Comparison of ENCODE assay signal across 18 cellular contexts in genomic region chr2:12617366-12617765, GRCh38.
"Had no signal": no experiment of that assay in that cellular context is flagged by ENCODE, and none has a peak within 500 bp of the region (broad histone marks: within the 10 kb centered on the region; RNA-seq: fewer than 3 reads in every experiment).

No MANE protein-coding gene starts in this region.

- H3K27ac Mint-ChIP-seq: activated CD4-positive, alpha-beta T cell treated with anti-CD3 and anti-CD28 coated beads, Interleukin-2, amount 10 ng/mL, durations not matched to agents 7 days and 5 days; activated CD8-positive, alpha-beta T cell treated with anti-CD3 and anti-CD28 coated beads, Interleukin-2, amount 10 ng/mL, durations not matched to agents 7 days and 5 days; activated naive CD8-positive, alpha-beta T cell treated with anti-CD3 and anti-CD28 coated beads, Interleukin-2, amount 10 ng/mL, durations not matched to agents 7 days and 5 days; activated T-cell treated with anti-CD3 and anti-CD28 coated beads, Interleukin-2, amount 50 U/mL, for 24 hours; activated T-helper 2 cell treated with anti-CD3 and anti-CD28 coated beads, Interferon-gamma antibody, Interleukin-2, Interleukin-4, amounts not matched to agents 10 μg/mL and 5 μg/mL and 100 μg/mL, durations not matched to agents 14 hours and 24 hours and 36 hours; dendritic cell treated with granulocyte-macrophage colony-stimulating factor and Interleukin-4, amounts not matched to agents 40 ng/mL and 50 ng/mL, for 4 days; mesothelial cell of epicardium; nephron progenitor cell; stimulated activated naive B cell treated with anti-CD40 and anti-IgM and Interleukin-4, amounts not matched to agents 10 μg/mL and 1 μg/mL and 100 μg/mL, for 72 hours had no signal

- H3K4me3 Mint-ChIP-seq: activated CD4-positive, alpha-beta T cell treated with anti-CD3 and anti-CD28 coated beads, Interleukin-2, amount 10 ng/mL, durations not matched to agents 7 days and 5 days; activated CD8-positive, alpha-beta T cell treated with anti-CD3 and anti-CD28 coated beads, Interleukin-2, amount 10 ng/mL, durations not matched to agents 7 days and 5 days; activated naive CD8-positive, alpha-beta T cell treated with anti-CD3 and anti-CD28 coated beads, Interleukin-2, amount 10 ng/mL, durations not matched to agents 7 days and 5 days; activated T-cell treated with anti-CD3 and anti-CD28 coated beads, Interleukin-2, amount 50 U/mL, for 24 hours; dendritic cell treated with granulocyte-macrophage colony-stimulating factor and Interleukin-4, amounts not matched to agents 40 ng/mL and 50 ng/mL, for 4 days; mesothelial cell of epicardium; nephron progenitor cell; stimulated activated naive B cell treated with anti-CD40 and anti-IgM and Interleukin-4, amounts not matched to agents 10 μg/mL and 1 μg/mL and 100 μg/mL, for 72 hours had no signal

- DNase-seq: activated CD4-positive, alpha-beta T cell treated with anti-CD3 and anti-CD28 coated beads, Interleukin-2, amount 10 ng/mL, durations not matched to agents 7 days and 5 days; activated CD8-positive, alpha-beta T cell treated with anti-CD3 and anti-CD28 coated beads, Interleukin-2, amount 10 ng/mL, durations not matched to agents 7 days and 5 days; activated naive CD4-positive, alpha-beta T cell treated with Interleukin-2 at 50 U/mL for 16 hours; activated naive CD8-positive, alpha-beta T cell treated with anti-CD3 and anti-CD28 coated beads, Interleukin-2, amount 10 ng/mL, durations not matched to agents 7 days and 5 days; activated T-cell treated with anti-CD3 and anti-CD28 coated beads, Interleukin-2, amount 50 U/mL, for 24 hours; amygdala; effector memory CD4-positive, alpha-beta T cell; left colon; nephron progenitor cell; nucleus accumbens; sigmoid colon; stimulated activated CD4-positive, alpha-beta T cell treated with anti-CD3 and anti-CD28 coated beads, Interleukin-4, amount 100 ng/mL, for 4 hours; stimulated activated naive B cell treated with anti-CD40 and anti-IgM and Interleukin-4, amounts not matched to agents 10 μg/mL and 1 μg/mL and 100 μg/mL, for 72 hours; T1000; upper lobe of left lung had no signal

- ATAC-seq: activated CD8-positive, alpha-beta T cell treated with anti-CD3 and anti-CD28 coated beads, Interleukin-2, amount 10 ng/mL, durations not matched to agents 7 days and 5 days; left colon had no signal

- H3K27me3 Mint-ChIP-seq: activated CD4-positive, alpha-beta T cell treated with anti-CD3 and anti-CD28 coated beads, Interleukin-2, amount 10 ng/mL, durations not matched to agents 7 days and 5 days; activated naive CD8-positive, alpha-beta T cell treated with anti-CD3 and anti-CD28 coated beads, Interleukin-2, amount 10 ng/mL, durations not matched to agents 7 days and 5 days; activated T-cell treated with anti-CD3 and anti-CD28 coated beads, Interleukin-2, amount 50 U/mL, for 24 hours had no signal

- H3K9me3 Mint-ChIP-seq: activated T-cell treated with anti-CD3 and anti-CD28 coated beads, Interleukin-2, amount 50 U/mL, for 24 hours; activated T-helper 2 cell treated with anti-CD3 and anti-CD28 coated beads, Interferon-gamma antibody, Interleukin-2, Interleukin-4, amounts not matched to agents 10 μg/mL and 5 μg/mL and 100 μg/mL, durations not matched to agents 14 hours and 24 hours and 36 hours; dendritic cell treated with granulocyte-macrophage colony-stimulating factor and Interleukin-4, amounts not matched to agents 40 ng/mL and 50 ng/mL, for 4 days; mesothelial cell of epicardium; nephron progenitor cell; stimulated activated naive B cell treated with anti-CD40 and anti-IgM and Interleukin-4, amounts not matched to agents 10 μg/mL and 1 μg/mL and 100 μg/mL, for 72 hours had no signal

- H3K36me3 Mint-ChIP-seq: activated naive CD8-positive, alpha-beta T cell treated with anti-CD3 and anti-CD28 coated beads, Interleukin-2, amount 10 ng/mL, durations not matched to agents 7 days and 5 days; mesothelial cell of epicardium; stimulated activated naive B cell treated with anti-CD40 and anti-IgM and Interleukin-4, amounts not matched to agents 10 μg/mL and 1 μg/mL and 100 μg/mL, for 72 hours had no signal
